Comparison of ENCODE assay signal across 7 cellular contexts in the genomic region with DNA sequence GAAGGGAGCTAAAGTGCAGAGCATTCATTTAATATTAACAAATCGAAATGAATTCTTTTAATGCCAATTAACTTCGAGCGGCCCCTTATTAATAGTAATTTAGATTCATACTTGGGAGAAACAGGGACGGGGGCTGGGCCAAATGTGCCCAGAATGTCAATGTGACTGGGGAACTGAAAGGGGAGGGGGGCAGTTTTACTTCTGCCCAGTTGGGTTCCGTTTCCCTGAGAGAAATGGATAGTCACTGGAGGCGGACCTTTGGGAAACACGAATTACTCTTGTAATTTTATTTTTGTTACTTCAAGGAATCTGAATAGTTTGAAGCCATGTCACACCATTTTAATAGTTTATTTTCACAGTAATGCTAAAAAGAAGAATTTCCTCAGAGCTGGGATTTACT.
DNase-seq lines count a peak whose midpoint lies in the region; TF ChIP-seq lines count a peak whose summit lies in the region.
"Not testable (repeated sequence)": the region's sequence is repeated elsewhere in the genome, so short reads cannot be mapped to it uniquely, and the experiment has no call there.

No MANE protein-coding gene starts in this region.

- H3K4me3 ChIP-seq in OCI-LY3 (ENCODE audit: low read length), result peak overlapping the region; percentile 50
- H3K4me3 ChIP-seq in tibial artery, result not testable (repeated sequence)

- H2AFZ ChIP-seq in OCI-LY3 (ENCODE audit: low read depth, low read length), result not testable (repeated sequence)

- TF ChIP-seq CTCF in OCI-LY3 (IDR thresholded peaks at IDR 0.05; ENCODE audit: low read depth, low read length); brain (conservative IDR thresholded peaks at IDR 0.05); nephron (IDR thresholded peaks at IDR 0.05; ENCODE audit: unreplicated experiment in 3 of 3); tibial artery (IDR thresholded peaks at IDR 0.05): not testable (repeated sequence)

- not testable (repeated sequence) for H3K27me3 ChIP-seq in OCI-LY3 (ENCODE audit: low read depth, low read length); tibial artery

- not testable (repeated sequence) for H3K27ac ChIP-seq in OCI-LY3 (ENCODE audit: low read length)
- peak overlapping the region; percentile 89 to 96 for H3K27ac ChIP-seq in tibial artery

- intact Hi-C loops in tibial artery (cut with DNase I; ENCODE audit: low total_unique reads), result not testable (repeated sequence)

- peaks cover 37% of the 10 kb centered on the region for H3K4me1 Mint-ChIP-seq in brain
- peaks cover 61% of the 10 kb centered on the region for H3K4me1 Mint-ChIP-seq in nephron

- DNase-seq in AG08395 (ENCODE audit: low spot score), result peak; percentile 0
- peak; percentile 25 for DNase-seq in globus pallidus (ENCODE audit: low spot score)
- DNase-seq in pons (ENCODE audit: low spot score), result peak; percentile 46
- not testable (repeated sequence) for DNase-seq in tibial artery

- H3K9me3 Mint-ChIP-seq in brain, nephron: not testable (repeated sequence)

- peak overlapping the region; percentile 71 for H3K4me2 ChIP-seq in OCI-LY3 (ENCODE audit: low read length)

- not testable (repeated sequence) for H3K9me3 ChIP-seq in OCI-LY3 (ENCODE audit: insufficient read depth, low read length); tibial artery

- peak overlapping the region in 4 of 5 experiments; percentile 45 to 90 (median 84) for H3K4me3 Mint-ChIP-seq in brain
- peak overlapping the region; percentile 83 to 96 (median 94) for H3K4me3 Mint-ChIP-seq in nephron

- not testable (repeated sequence) for H4K20me1 ChIP-seq in OCI-LY3 (ENCODE audit: insufficient read depth, low read length)

- not testable (repeated sequence) for H3K36me3 ChIP-seq in OCI-LY3 (replicated peaks; ENCODE audit: low read depth, low read length); tibial artery

- H3K9ac ChIP-seq in OCI-LY3 (ENCODE audit: low read length), result not testable (repeated sequence)

- not testable (repeated sequence) for H3K79me2 ChIP-seq in OCI-LY3 (ENCODE audit: low read length)

- H3K27me3 Mint-ChIP-seq in brain, result peaks cover 100% of the 10 kb centered on the region
- peaks cover 26% of the 10 kb centered on the region for H3K27me3 Mint-ChIP-seq in nephron (ENCODE audit: low read depth)

- H3K4me1 ChIP-seq in OCI-LY3 (ENCODE audit: low read length), result peaks cover 12% of the 10 kb centered on the region
- peaks cover 0 to 64% (median 22%) of the 10 kb centered on the region in 4 donors for H3K4me1 ChIP-seq in tibial artery

- H3K36me3 Mint-ChIP-seq in brain, result not testable (repeated sequence)
- peaks cover 20% of the 10 kb centered on the region for H3K36me3 Mint-ChIP-seq in nephron (ENCODE audit: low read depth)

- H3K27ac Mint-ChIP-seq in brain, result peak overlapping the region in 1 of 5 experiments; percentile 61
- peak overlapping the region; percentile 24 to 81 (median 70) for H3K27ac Mint-ChIP-seq in nephron
